Comparison of ENCODE assay signal across 20 cellular contexts in the genomic region with DNA sequence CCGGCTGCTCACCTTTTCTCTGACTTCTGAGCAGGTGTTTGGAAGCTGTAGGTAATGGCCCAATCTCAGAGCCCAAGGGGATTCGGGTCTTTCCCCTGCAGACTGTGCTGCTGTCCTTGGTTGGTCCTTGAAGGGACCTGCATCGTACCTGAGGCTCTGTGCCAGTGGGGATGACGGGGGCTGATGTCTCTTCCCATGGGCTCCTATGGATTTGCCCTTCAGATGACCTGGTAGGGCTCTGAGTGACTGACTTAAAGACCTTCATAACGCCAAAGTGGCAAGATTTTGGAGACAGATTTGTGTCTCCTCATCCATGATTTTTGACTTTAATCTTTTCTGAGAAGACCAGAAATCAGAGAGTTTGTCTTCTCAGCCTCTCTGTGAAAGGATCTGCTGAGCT.
"Had no signal": no experiment of that assay in that cellular context is flagged by ENCODE, and none has a peak within 500 bp of the region (broad histone marks: within the 10 kb centered on the region; RNA-seq: fewer than 3 reads in every experiment).

No MANE protein-coding gene starts in this region.

- DNase-seq: activated CD4-positive, alpha-beta memory T cell treated with anti-CD3 and anti-CD28 coated beads for 36 hours; activated CD4-positive, alpha-beta T cell treated with anti-CD3 and anti-CD28 coated beads for 4 hours; activated effector memory CD4-positive, alpha-beta T cell treated with Interleukin-2 at 50 U/mL for 16 hours; activated naive CD4-positive, alpha-beta T cell treated with anti-CD3 and anti-CD28 coated beads, Interleukin-2, amount 50 U/mL, for 16 hours; activated T-cell treated with anti-CD3 and anti-CD28 coated beads, Interleukin-2, amount 50 U/mL, for 4 hours; effector memory CD4-positive, alpha-beta T cell; esophagus squamous epithelium; left colon; lower lobe of right lung; occipital lobe; psoas muscle; right lobe of liver; SK-N-SH; small intestine; stimulated activated CD4-positive, alpha-beta T cell treated with anti-CD3 and anti-CD28 coated beads, Interleukin-4, amount 100 ng/mL, for 1 hour had no signal

- H3K27me3 Mint-ChIP-seq: activated CD4-positive, alpha-beta memory T cell treated with anti-CD3 and anti-CD28 coated beads for 36 hours; dendritic cell treated with granulocyte-macrophage colony-stimulating factor and Interleukin-4, amounts not matched to agents 40 ng/mL and 50 ng/mL, for 4 days had no signal

- H3K9me3 ChIP-seq: ascending aorta, esophagus squamous epithelium, lower lobe of right lung, psoas muscle, right lobe of liver, SK-N-SH, thyroid gland had no signal

- H3K27ac Mint-ChIP-seq: activated CD4-positive, alpha-beta memory T cell treated with anti-CD3 and anti-CD28 coated beads for 36 hours; dendritic cell treated with granulocyte-macrophage colony-stimulating factor and Interleukin-4, amounts not matched to agents 40 ng/mL and 50 ng/mL, for 4 days; WTC11 had no signal

- H3K27ac ChIP-seq: ascending aorta, esophagus squamous epithelium, hepatocyte, lower lobe of right lung, psoas muscle, right lobe of liver had no signal

- H3K27me3 ChIP-seq: ascending aorta, esophagus squamous epithelium, hepatocyte, right lobe of liver, thyroid gland had no signal

- H3K4me3 ChIP-seq: ascending aorta, esophagus squamous epithelium, hepatocyte, lower lobe of right lung, psoas muscle, right lobe of liver, thyroid gland had no signal

- H3K4me3 Mint-ChIP-seq: activated CD4-positive, alpha-beta memory T cell treated with anti-CD3 and anti-CD28 coated beads for 36 hours; activated T-cell treated with anti-CD3 and anti-CD28 coated beads, Interleukin-2, amount 50 U/mL, for 4 hours; dendritic cell treated with granulocyte-macrophage colony-stimulating factor and Interleukin-4, amounts not matched to agents 40 ng/mL and 50 ng/mL, for 4 days; WTC11 had no signal

- H3K9me3 Mint-ChIP-seq: activated CD4-positive, alpha-beta memory T cell treated with anti-CD3 and anti-CD28 coated beads for 36 hours; activated T-cell treated with anti-CD3 and anti-CD28 coated beads, Interleukin-2, amount 50 U/mL, for 4 hours; dendritic cell treated with granulocyte-macrophage colony-stimulating factor and Interleukin-4, amounts not matched to agents 40 ng/mL and 50 ng/mL, for 4 days; WTC11 had no signal

- H3K36me3 Mint-ChIP-seq: WTC11 had no signal

- H3K36me3 ChIP-seq: ascending aorta, esophagus squamous epithelium, lower lobe of right lung, right lobe of liver, thyroid gland had no signal

- ATAC-seq: activated T-cell treated with anti-CD3 and anti-CD28 coated beads, Interleukin-2, amount 50 U/mL, for 4 hours; left colon; lower lobe of right lung; psoas muscle; right lobe of liver; WTC11 had no signal
